37 cellular contexts compared by ENCODE assay signal in genomic region chr3:173128633-173129032, GRCh38. TPM values are rescaled to one million over a fixed set of nuclear protein-coding genes. Genes with fewer than 3 reads are reported as not detected.
"Had no signal": no experiment of that assay in that cellular context is flagged by ENCODE, and none has a peak within 500 bp of the region (broad histone marks: within the 10 kb centered on the region; RNA-seq: fewer than 3 reads in every experiment).

No MANE protein-coding gene starts in this region.

- DNase-seq: activated CD4-positive, alpha-beta memory T cell treated with anti-CD3 and anti-CD28 coated beads, Interleukin-2, amount 10 ng/mL, durations not matched to agents 7 days and 5 days; activated CD4-positive, alpha-beta T cell treated with anti-CD3 and anti-CD28 coated beads for 1 hour; activated CD4-positive, alpha-beta T cell treated with anti-CD3 and anti-CD28 coated beads for 48 hours; activated CD4-positive, CD25-positive, alpha-beta regulatory T cell; activated CD8-positive, alpha-beta memory T cell treated with anti-CD3 and anti-CD28 coated beads for 24 hours; activated CD8-positive, alpha-beta memory T cell treated with anti-CD3 and anti-CD28 coated beads, Interleukin-2, amount 10 ng/mL, durations not matched to agents 7 days and 5 days; activated CD8-positive, alpha-beta memory T cell treated with anti-CD3 and anti-CD28 coated beads, Interleukin-2, amount 50 U/mL, for 48 hours; activated effector memory CD4-positive, alpha-beta T cell treated with anti-CD3 and anti-CD28 coated beads, Interleukin-2, amount 50 U/mL, for 16 hours; activated naive CD4-positive, alpha-beta T cell; activated naive CD4-positive, alpha-beta T cell treated with anti-CD3 and anti-CD28 coated beads, Interleukin-2, amount 50 U/mL, for 16 hours; activated naive CD8-positive, alpha-beta T cell treated with anti-CD3 and anti-CD28 coated beads for 36 hours; activated T-cell treated with anti-CD3 and anti-CD28 coated beads, Interleukin-2, amount 50 U/mL, for 72 hours; amniotic stem cell; aorta; brain microvascular endothelial cell; NCI-H1048; NCI-H1105 treated with DMSO at 0.1 percent for 48 hours; NCI-H1436; NCI-H187; NCI-H2029 treated with DMSO at 0.1 percent for 48 hours; NCI-H2107; NCI-H226; NCI-H446 treated with DMSO at 0.1 percent for 48 hours; NCI-H524; NCI-H774; SHP77; SJCRH30; T1000; WERI-Rb-1 had no signal

- H3K9me3 Mint-ChIP-seq: activated CD4-positive, alpha-beta memory T cell treated with anti-CD3 and anti-CD28 coated beads, Interleukin-2, amount 10 ng/mL, durations not matched to agents 7 days and 5 days; activated naive CD8-positive, alpha-beta T cell treated with anti-CD3 and anti-CD28 coated beads for 36 hours had no signal

- H3K4me3 ChIP-seq: cardiac muscle cell, coronary artery, SJCRH30, SK-N-MC had no signal

- H3K4me1 Mint-ChIP-seq: activated CD4-positive, alpha-beta memory T cell treated with anti-CD3 and anti-CD28 coated beads, Interleukin-2, amount 10 ng/mL, durations not matched to agents 7 days and 5 days; activated CD8-positive, alpha-beta memory T cell treated with anti-CD3 and anti-CD28 coated beads, Interleukin-2, amount 10 ng/mL, durations not matched to agents 7 days and 5 days; activated naive CD8-positive, alpha-beta T cell treated with anti-CD3 and anti-CD28 coated beads for 36 hours; activated T-helper 17 cell treated with anti-CD3 and anti-CD28 coated beads, Interleukin-2, amount 50 U/mL, for 72 hours had no signal

- H3K27ac Mint-ChIP-seq: activated CD4-positive, alpha-beta memory T cell treated with anti-CD3 and anti-CD28 coated beads, Interleukin-2, amount 10 ng/mL, durations not matched to agents 7 days and 5 days; activated CD8-positive, alpha-beta memory T cell treated with anti-CD3 and anti-CD28 coated beads, Interleukin-2, amount 10 ng/mL, durations not matched to agents 7 days and 5 days; activated naive CD8-positive, alpha-beta T cell treated with anti-CD3 and anti-CD28 coated beads for 36 hours; activated T-cell treated with anti-CD3 and anti-CD28 coated beads, Interleukin-2, amount 50 U/mL, for 72 hours; activated T-helper 17 cell treated with anti-CD3 and anti-CD28 coated beads, Interleukin-2, amount 50 U/mL, for 72 hours had no signal

- H3K36me3 ChIP-seq: brain microvascular endothelial cell, cardiac muscle cell, SJCRH30, WERI-Rb-1 had no signal

- H3K27ac ChIP-seq: brain microvascular endothelial cell, cardiac muscle cell, coronary artery, SJCRH30, SK-N-MC, WERI-Rb-1 had no signal

- H3K36me3 Mint-ChIP-seq: activated CD8-positive, alpha-beta memory T cell treated with anti-CD3 and anti-CD28 coated beads, Interleukin-2, amount 10 ng/mL, durations not matched to agents 7 days and 5 days; activated naive CD8-positive, alpha-beta T cell treated with anti-CD3 and anti-CD28 coated beads for 36 hours had no signal

- H3K9me3 ChIP-seq: SJCRH30 had no signal

- H3K4me3 Mint-ChIP-seq: activated CD4-positive, alpha-beta memory T cell treated with anti-CD3 and anti-CD28 coated beads, Interleukin-2, amount 10 ng/mL, durations not matched to agents 7 days and 5 days; activated CD8-positive, alpha-beta memory T cell treated with anti-CD3 and anti-CD28 coated beads, Interleukin-2, amount 10 ng/mL, durations not matched to agents 7 days and 5 days; activated naive CD8-positive, alpha-beta T cell treated with anti-CD3 and anti-CD28 coated beads for 36 hours; activated T-cell treated with anti-CD3 and anti-CD28 coated beads, Interleukin-2, amount 50 U/mL, for 72 hours; activated T-helper 17 cell treated with anti-CD3 and anti-CD28 coated beads, Interleukin-2, amount 50 U/mL, for 72 hours had no signal

- H3K27me3 Mint-ChIP-seq: activated CD4-positive, alpha-beta memory T cell treated with anti-CD3 and anti-CD28 coated beads, Interleukin-2, amount 10 ng/mL, durations not matched to agents 7 days and 5 days; activated CD8-positive, alpha-beta memory T cell treated with anti-CD3 and anti-CD28 coated beads, Interleukin-2, amount 10 ng/mL, durations not matched to agents 7 days and 5 days; activated naive CD8-positive, alpha-beta T cell treated with anti-CD3 and anti-CD28 coated beads for 36 hours; activated T-helper 17 cell treated with anti-CD3 and anti-CD28 coated beads, Interleukin-2, amount 50 U/mL, for 72 hours had no signal

- H3K4me1 ChIP-seq: SJCRH30 had no signal

- H3K27me3 ChIP-seq: brain microvascular endothelial cell, cardiac muscle cell, SJCRH30 had no signal

RNA-seq across cellular contexts. Expression of gene SPATA16, which starts 12.4 kb away (rescaled TPM):
- total RNA-seq: activated CD4-positive, alpha-beta memory T cell treated with anti-CD3 and anti-CD28 coated beads, Interleukin-2, amount 10 ng/mL, durations not matched to agents 7 days and 5 days; activated CD8-positive, alpha-beta memory T cell treated with anti-CD3 and anti-CD28 coated beads, Interleukin-2, amount 10 ng/mL, durations not matched to agents 7 days and 5 days; activated naive CD8-positive, alpha-beta T cell treated with anti-CD3 and anti-CD28 coated beads for 36 hours; activated T-cell treated with anti-CD3 and anti-CD28 coated beads, Interleukin-2, amount 50 U/mL, for 72 hours; activated T-helper 17 cell treated with anti-CD3 and anti-CD28 coated beads, Interleukin-2, amount 50 U/mL, for 72 hours; aorta; cardiac muscle cell; M059J; RPMI7951; SJCRH30; T-helper 1 cell treated with Interleukin-12 subunit alpha and Interleukin-12 subunit beta and Interleukin-4 antibody, amounts not matched to agents 30 ng/mL and 1 ng/mL, for 36 hours; T-helper 2 cell treated with Interferon-gamma antibody and Interleukin-4, amounts not matched to agents 100 ng/mL and 5 ng/mL, for 36 hours had no signal
